Comparison of ENCODE assay signal across 10 cellular contexts in the genomic region with DNA sequence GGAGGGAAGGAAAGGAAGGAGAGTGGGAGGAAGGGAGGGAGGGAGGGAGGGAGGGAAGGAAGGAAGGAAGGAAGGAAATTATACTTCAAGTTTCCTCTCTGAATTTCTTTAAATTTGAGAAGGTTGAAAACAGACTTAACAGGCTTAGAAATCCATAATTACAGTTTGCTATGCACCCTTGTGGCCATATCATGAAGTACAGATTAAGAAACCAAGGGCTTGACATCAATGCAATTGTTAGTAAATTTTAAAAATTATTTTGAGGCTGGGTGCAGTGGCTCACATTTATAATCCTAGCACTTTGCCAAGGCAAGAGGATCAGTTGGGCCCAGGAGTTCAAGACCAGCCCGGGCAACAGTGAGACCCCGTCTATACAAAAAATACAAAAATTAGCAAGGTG. TPM values are rescaled to one million over a fixed set of nuclear protein-coding genes. Genes with fewer than 3 reads are reported as not detected.
DNase-seq lines count a peak whose midpoint lies in the region; ATAC-seq and TF ChIP-seq lines count a peak whose summit lies in the region.
"Had no signal": no experiment of that assay in that cellular context is flagged by ENCODE, and none has a peak within 500 bp of the region (broad histone marks: within the 10 kb centered on the region; RNA-seq: fewer than 3 reads in every experiment).

No MANE protein-coding gene starts in this region.

- ATAC-seq in GM19035 (IDR thresholded peaks at IDR 0.05; ENCODE audit: unreplicated experiment), result no peak

- H4K20me1 ChIP-seq in MM.1S (ENCODE audit: insufficient read depth, low read length), result no peaks in the 10 kb centered on the region
- peaks cover 9% of the 10 kb centered on the region for H4K20me1 ChIP-seq in neural progenitor cell (ENCODE audit: low read depth)
- H4K20me1 ChIP-seq: BLaER1 had no signal

- no peak overlapping the region for H3K4me3 Mint-ChIP-seq in chondrocyte (ENCODE audit: unreplicated experiment)
- no peak overlapping the region for H3K4me3 Mint-ChIP-seq in neural progenitor cell

- peak overlapping the region; percentile 36 for H3K27ac Mint-ChIP-seq in chondrocyte (ENCODE audit: unreplicated experiment)
- no peak overlapping the region for H3K27ac Mint-ChIP-seq in neural progenitor cell
- H3K27ac Mint-ChIP-seq: activated naive CD4-positive, alpha-beta T cell treated with anti-CD3 and anti-CD28 coated beads, Interleukin-2, amount 50 U/mL, for 72 hours had no signal

- H3K9me2 ChIP-seq in MM.1S (replicated peaks; ENCODE audit: insufficient read depth, low read length), result no peaks in the 10 kb centered on the region

- H3F3A ChIP-seq in MM.1S (ENCODE audit: insufficient read depth, low read length) (peaks cover 4% of the 10 kb centered on the region), neural progenitor cell (ENCODE audit: low read depth) (peaks cover 42% of the 10 kb centered on the region)

- H3K27me3 ChIP-seq in MM.1S (replicated peaks; ENCODE audit: insufficient read depth, low read length) (no peaks in the 10 kb centered on the region), neural progenitor cell (no peaks in the 10 kb centered on the region)
- H3K27me3 ChIP-seq: BLaER1 had no signal

- no peak overlapping the region for H3K9ac ChIP-seq in MM.1S (ENCODE audit: low read length)
- H3K9ac ChIP-seq in neural progenitor cell, result no peak overlapping the region
- H3K9ac ChIP-seq: BLaER1 had no signal

- H3K4me1 Mint-ChIP-seq in chondrocyte (ENCODE audit: low read depth), result no peaks in the 10 kb centered on the region
- no peaks in the 10 kb centered on the region for H3K4me1 Mint-ChIP-seq in neural progenitor cell

- H3K9me3 Mint-ChIP-seq in chondrocyte (ENCODE audit: low read depth) (no peaks in the 10 kb centered on the region), neural progenitor cell (no peaks in the 10 kb centered on the region)
- H3K9me3 Mint-ChIP-seq: activated naive CD4-positive, alpha-beta T cell treated with anti-CD3 and anti-CD28 coated beads, Interleukin-2, amount 50 U/mL, for 72 hours had no signal

- H3K4me3 ChIP-seq in MM.1S (ENCODE audit: low read length), result no peak overlapping the region
- no peak overlapping the region for H3K4me3 ChIP-seq in neural progenitor cell
- H3K4me3 ChIP-seq: BLaER1 had no signal

- H2AFZ ChIP-seq in MM.1S (ENCODE audit: low read length), result no peak overlapping the region
- H2AFZ ChIP-seq in neural progenitor cell (replicated peaks), result no peak overlapping the region

- H3K36me3 Mint-ChIP-seq in chondrocyte (ENCODE audit: low read depth), result peaks cover 13% of the 10 kb centered on the region
- H3K36me3 Mint-ChIP-seq in neural progenitor cell, result peaks cover 33% of the 10 kb centered on the region

- H3K4me1 ChIP-seq in MM.1S (ENCODE audit: low read length), result no peaks in the 10 kb centered on the region
- no peaks in the 10 kb centered on the region for H3K4me1 ChIP-seq in neural progenitor cell
- H3K4me1 ChIP-seq: BLaER1 had no signal

- H3K79me2 ChIP-seq in MM.1S (ENCODE audit: low read length), result peaks cover 13% of the 10 kb centered on the region; the same call in 1 of the 2 replicates
- peaks cover 5% of the 10 kb centered on the region for H3K79me2 ChIP-seq in neural progenitor cell (ENCODE audit: low read depth)

- H3K4me2 ChIP-seq in MM.1S (ENCODE audit: low read depth, low read length), result no peak overlapping the region
- H3K4me2 ChIP-seq in neural progenitor cell, result no peak overlapping the region
- H3K4me2 ChIP-seq: BLaER1 had no signal

- H3K27ac ChIP-seq in MM.1S (ENCODE audit: low read length), result no peak overlapping the region
- H3K27ac ChIP-seq in neural progenitor cell, result no peak overlapping the region
- H3K27ac ChIP-seq: BLaER1 had no signal

- H3K27me3 Mint-ChIP-seq in chondrocyte (ENCODE audit: low read depth) (no peaks in the 10 kb centered on the region), neural progenitor cell (ENCODE audit: insufficient read depth, low read depth) (no peaks in the 10 kb centered on the region)

- peak; percentile 50 for DNase-seq in DMS53 (lab: John Stamatoyannopoulos, UW)
- no peak for DNase-seq in DMS53 treated with DMSO at 0.1 percent for 48 hours (lab: John Stamatoyannopoulos, UW; ENCODE audit: unreplicated experiment)
- peak; percentile 37 for DNase-seq in MM.1S
- DNase-seq in chondrocyte (ENCODE audit: low spot score), result no peak
- no peak for DNase-seq in neural progenitor cell (ENCODE audit: low spot score)
- DNase-seq in stimulated activated CD4-positive, alpha-beta T cell treated with anti-CD3 and anti-CD28 coated beads, Interleukin-4, amount 100 ng/mL, for 1 hour, result no peak
- DNase-seq in activated naive CD4-positive, alpha-beta T cell (lab: John Stamatoyannopoulos, UW), result no peak

- TF ChIP-seq CTCF in MM.1S (IDR thresholded peaks at IDR 0.05; ENCODE audit: low read length) (peak; percentile 56), chondrocyte (IDR thresholded peaks at IDR 0.05) (peak; percentile 78), neural progenitor cell (IDR thresholded peaks at IDR 0.05) (peak; percentile 43)

- H3K36me3 ChIP-seq in MM.1S (replicated peaks; ENCODE audit: insufficient read depth, low read length) (peaks cover 18% of the 10 kb centered on the region), neural progenitor cell (peaks cover 40% of the 10 kb centered on the region)

- H3K9me3 ChIP-seq in MM.1S (replicated peaks; ENCODE audit: insufficient read depth, low read length) (no peaks in the 10 kb centered on the region), neural progenitor cell (ENCODE audit: low read depth) (no peaks in the 10 kb centered on the region)
- H3K9me3 ChIP-seq: BLaER1 had no signal

RNA-seq across cellular contexts. Expression of gene ANP32E, which starts 14.4 kb away (rescaled TPM):
- total RNA-seq in chondrocyte (34.5 to 46.0 TPM (median 40.2 TPM) in 3 replicates), neural progenitor cell (ENCODE audit: low replicate concordance) (108 and 201 TPM in 2 replicates)

RNA-seq across cellular contexts. Expression of gene CA14, which starts 36.0 kb away (rescaled TPM):
- not detected in 3 replicates for total RNA-seq in chondrocyte
- total RNA-seq in neural progenitor cell (ENCODE audit: low replicate concordance), result 56.4 and 64.4 TPM in 2 replicates
- total RNA-seq: activated naive CD4-positive, alpha-beta T cell treated with anti-CD3 and anti-CD28 coated beads, Interleukin-2, amount 50 U/mL, for 72 hours had no signal

RNA-seq across cellular contexts. Expression of gene APH1A, which starts 47.3 kb away (rescaled TPM):
- total RNA-seq in chondrocyte (83.0 to 99.5 TPM (median 89.7 TPM) in 3 replicates), neural progenitor cell (ENCODE audit: low replicate concordance) (63.0 and 118 TPM in 2 replicates)

RNA-seq across cellular contexts. Expression of gene C1orf54, which starts 51.0 kb away (rescaled TPM):
- 29.0 to 31.9 TPM (median 31.0 TPM) in 3 replicates for total RNA-seq in chondrocyte
- 19.7 and 26.7 TPM in 2 replicates for total RNA-seq in neural progenitor cell (ENCODE audit: low replicate concordance)

Comparison
In these comparisons a context has a peak if more than half of its experiments do, and no peak if none do; other contexts are left out.
1. DNase-seq: peak in DMS53 (single experiment) and MM.1S (single experiment); none in DMS53 treated with DMSO at 0.1 percent for 48 hours (single experiment), chondrocyte (single experiment), neural progenitor cell (single experiment), stimulated activated CD4-positive, alpha-beta T cell treated with anti-CD3 and anti-CD28 coated beads, Interleukin-4, amount 100 ng/mL, for 1 hour (single experiment) and activated naive CD4-positive, alpha-beta T cell (0 of 4).
2. RNA of gene CA14, which starts 36.0 kb away (total RNA-seq): 56.4 to 64.4 TPM in neural progenitor cell; not detected in chondrocyte; every median in the first group is over 10 times any median in the second.
3. Peak in every context shown above with its lines, with median percentiles within 50 percentile points of each other: CTCF ChIP-seq.